ENCODE assay signal across 1 cellular context in genomic region chr6:167856999-167857660, GRCh38.
TF ChIP-seq lines count a peak whose summit lies in the region.

No MANE protein-coding gene starts in this region.

TF ChIP-seq in K562, 482 proteins besides CTCF, POLR2A, EP300 and RAD21 (continued from another document and continues in another):
- TF ChIP-seq RBM15 (IDR thresholded peaks at IDR 0.05; ENCODE audit: insufficient read depth, low read length) (no peak), MCM3 (IDR thresholded peaks at IDR 0.05) (no peak), ZNF76 (CRISPR knock-in tag; IDR thresholded peaks at IDR 0.05; ENCODE audit: borderline replicate concordance) (no peak), SIX5 (IDR thresholded peaks at IDR 0.05; ENCODE audit: borderline replicate concordance in 1 of 2, insufficient read depth in 1 of 2, low read depth in 1 of 2, low read length in 2 of 2) (no peak), STAT5A (IDR thresholded peaks at IDR 0.05; ENCODE audit: borderline replicate concordance, low read length) (peak; percentile 43; the same call in 1 of the 2 replicates), TCF7 (IDR thresholded peaks at IDR 0.05; ENCODE audit: borderline replicate concordance) (no peak), BRD9 (IDR thresholded peaks at IDR 0.05; ENCODE audit: low read depth, partially characterized antibody) (peak; percentile 97), RBM25 (IDR thresholded peaks at IDR 0.05; ENCODE audit: low read depth, low read length, severe bottlenecking) (no peak), ZNF561 (CRISPR knock-in tag; conservative IDR thresholded peaks at IDR 0.05) (no peak), ZNF583 (CRISPR knock-in tag; IDR thresholded peaks at IDR 0.05) (no peak), PKNOX1 (IDR thresholded peaks at IDR 0.05) (0 out of 2 replicates have a peak, but pooled peaks have one; percentile 32), IFI16 (CRISPR knock-in tag; IDR thresholded peaks at IDR 0.05) (no peak), TSC22D4 (tag; IDR thresholded peaks at IDR 0.05) (no peak), ILK (tag; IDR thresholded peaks at IDR 0.05; ENCODE audit: borderline replicate concordance, low read depth) (no peak), HDAC8 (tag; IDR thresholded peaks at IDR 0.05) (no peak), TAF1 (IDR thresholded peaks at IDR 0.05; ENCODE audit: control insufficient read depth, extremely low read depth, insufficient read depth, low read length, severe bottlenecking) (peak; percentile 60), ARID3A (IDR thresholded peaks at IDR 0.05; ENCODE audit: borderline replicate concordance, low read depth, low read length) (peak; percentile 99), DPF2 (IDR thresholded peaks at IDR 0.05) (peak; percentile 93), ATF1 (CRISPR knock-in tag; IDR thresholded peaks at IDR 0.05) (no peak), ATF1 (tag; IDR thresholded peaks at IDR 0.05) (peak; percentile 74; the same call in 1 of the 2 replicates), BHLHE40 (IDR thresholded peaks at IDR 0.05; ENCODE audit: low read length) (0 out of 2 replicates have a peak, but pooled peaks have one; percentile 16), EGR1 (conservative IDR thresholded peaks at IDR 0.05) (no peak), CHCHD3 (CRISPR knock-in tag; IDR thresholded peaks at IDR 0.05) (no peak), BMI1 (IDR thresholded peaks at IDR 0.05; ENCODE audit: low read length) (no peak), GTF2A2 (tag; IDR thresholded peaks at IDR 0.05) (no peak), C11orf30 (IDR thresholded peaks at IDR 0.05; ENCODE audit: low read depth) (peak; percentile 62), TEAD2 (tag; IDR thresholded peaks at IDR 0.05) (no peak), KAT8 (IDR thresholded peaks at IDR 0.05; ENCODE audit: low read depth) (no peak), RHOXF2B (CRISPR knock-in tag; conservative IDR thresholded peaks at IDR 0.05) (no peak), CSDE1 (IDR thresholded peaks at IDR 0.05) (no peak), HMG20A (CRISPR knock-in tag; conservative IDR thresholded peaks at IDR 0.05) (no peak), ZNF175 (CRISPR knock-in tag; IDR thresholded peaks at IDR 0.05; ENCODE audit: low read depth) (peak; percentile 41; the same call in 1 of the 2 replicates), PCBP2 (IDR thresholded peaks at IDR 0.05; ENCODE audit: low read depth, low read length, poor library complexity, severe bottlenecking) (no peak), SP1 (CRISPR knock-in tag; IDR thresholded peaks at IDR 0.05) (no peak), ZNF121 (CRISPR knock-in tag; conservative IDR thresholded peaks at IDR 0.05) (no peak), ARID1B (IDR thresholded peaks at IDR 0.05) (peak; percentile 86), NFE2L1 (tag; IDR thresholded peaks at IDR 0.05; ENCODE audit: borderline replicate concordance, low read depth) (no peak), ZNF668 (CRISPR knock-in tag; IDR thresholded peaks at IDR 0.05) (no peak), ZNF445 (CRISPR knock-in tag; IDR thresholded peaks at IDR 0.05; ENCODE audit: low read depth) (no peak), ADNP (tag; IDR thresholded peaks at IDR 0.05) (no peak), ZNF165 (CRISPR knock-in tag; IDR thresholded peaks at IDR 0.05; ENCODE audit: borderline replicate concordance) (no peak), SNAPC5 (CRISPR knock-in tag; IDR thresholded peaks at IDR 0.05) (no peak)
- TF ChIP-seq, protein P1, sequence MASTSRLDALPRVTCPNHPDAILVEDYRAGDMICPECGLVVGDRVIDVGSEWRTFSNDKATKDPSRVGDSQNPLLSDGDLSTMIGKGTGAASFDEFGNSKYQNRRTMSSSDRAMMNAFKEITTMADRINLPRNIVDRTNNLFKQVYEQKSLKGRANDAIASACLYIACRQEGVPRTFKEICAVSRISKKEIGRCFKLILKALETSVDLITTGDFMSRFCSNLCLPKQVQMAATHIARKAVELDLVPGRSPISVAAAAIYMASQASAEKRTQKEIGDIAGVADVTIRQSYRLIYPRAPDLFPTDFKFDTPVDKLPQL (IDR thresholded peaks at IDR 0.05; ENCODE audit: extremely low read depth, insufficient read length), result no peak
- TF ChIP-seq, protein P2, sequence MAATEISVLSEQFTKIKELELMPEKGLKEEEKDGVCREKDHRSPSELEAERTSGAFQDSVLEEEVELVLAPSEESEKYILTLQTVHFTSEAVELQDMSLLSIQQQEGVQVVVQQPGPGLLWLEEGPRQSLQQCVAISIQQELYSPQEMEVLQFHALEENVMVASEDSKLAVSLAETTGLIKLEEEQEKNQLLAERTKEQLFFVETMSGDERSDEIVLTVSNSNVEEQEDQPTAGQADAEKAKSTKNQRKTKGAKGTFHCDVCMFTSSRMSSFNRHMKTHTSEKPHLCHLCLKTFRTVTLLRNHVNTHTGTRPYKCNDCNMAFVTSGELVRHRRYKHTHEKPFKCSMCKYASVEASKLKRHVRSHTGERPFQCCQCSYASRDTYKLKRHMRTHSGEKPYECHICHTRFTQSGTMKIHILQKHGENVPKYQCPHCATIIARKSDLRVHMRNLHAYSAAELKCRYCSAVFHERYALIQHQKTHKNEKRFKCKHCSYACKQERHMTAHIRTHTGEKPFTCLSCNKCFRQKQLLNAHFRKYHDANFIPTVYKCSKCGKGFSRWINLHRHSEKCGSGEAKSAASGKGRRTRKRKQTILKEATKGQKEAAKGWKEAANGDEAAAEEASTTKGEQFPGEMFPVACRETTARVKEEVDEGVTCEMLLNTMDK (IDR thresholded peaks at IDR 0.05; ENCODE audit: borderline replicate concordance, insufficient read depth, low read depth, low read length, poor library complexity, severe bottlenecking), result no peak
- TF ChIP-seq, protein P3, sequence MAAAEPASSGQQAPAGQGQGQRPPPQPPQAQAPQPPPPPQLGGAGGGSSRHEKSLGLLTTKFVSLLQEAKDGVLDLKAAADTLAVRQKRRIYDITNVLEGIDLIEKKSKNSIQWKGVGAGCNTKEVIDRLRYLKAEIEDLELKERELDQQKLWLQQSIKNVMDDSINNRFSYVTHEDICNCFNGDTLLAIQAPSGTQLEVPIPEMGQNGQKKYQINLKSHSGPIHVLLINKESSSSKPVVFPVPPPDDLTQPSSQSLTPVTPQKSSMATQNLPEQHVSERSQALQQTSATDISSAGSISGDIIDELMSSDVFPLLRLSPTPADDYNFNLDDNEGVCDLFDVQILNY (CRISPR knock-in tag; IDR thresholded peaks at IDR 0.05), result no peak
- TF ChIP-seq, protein P4, sequence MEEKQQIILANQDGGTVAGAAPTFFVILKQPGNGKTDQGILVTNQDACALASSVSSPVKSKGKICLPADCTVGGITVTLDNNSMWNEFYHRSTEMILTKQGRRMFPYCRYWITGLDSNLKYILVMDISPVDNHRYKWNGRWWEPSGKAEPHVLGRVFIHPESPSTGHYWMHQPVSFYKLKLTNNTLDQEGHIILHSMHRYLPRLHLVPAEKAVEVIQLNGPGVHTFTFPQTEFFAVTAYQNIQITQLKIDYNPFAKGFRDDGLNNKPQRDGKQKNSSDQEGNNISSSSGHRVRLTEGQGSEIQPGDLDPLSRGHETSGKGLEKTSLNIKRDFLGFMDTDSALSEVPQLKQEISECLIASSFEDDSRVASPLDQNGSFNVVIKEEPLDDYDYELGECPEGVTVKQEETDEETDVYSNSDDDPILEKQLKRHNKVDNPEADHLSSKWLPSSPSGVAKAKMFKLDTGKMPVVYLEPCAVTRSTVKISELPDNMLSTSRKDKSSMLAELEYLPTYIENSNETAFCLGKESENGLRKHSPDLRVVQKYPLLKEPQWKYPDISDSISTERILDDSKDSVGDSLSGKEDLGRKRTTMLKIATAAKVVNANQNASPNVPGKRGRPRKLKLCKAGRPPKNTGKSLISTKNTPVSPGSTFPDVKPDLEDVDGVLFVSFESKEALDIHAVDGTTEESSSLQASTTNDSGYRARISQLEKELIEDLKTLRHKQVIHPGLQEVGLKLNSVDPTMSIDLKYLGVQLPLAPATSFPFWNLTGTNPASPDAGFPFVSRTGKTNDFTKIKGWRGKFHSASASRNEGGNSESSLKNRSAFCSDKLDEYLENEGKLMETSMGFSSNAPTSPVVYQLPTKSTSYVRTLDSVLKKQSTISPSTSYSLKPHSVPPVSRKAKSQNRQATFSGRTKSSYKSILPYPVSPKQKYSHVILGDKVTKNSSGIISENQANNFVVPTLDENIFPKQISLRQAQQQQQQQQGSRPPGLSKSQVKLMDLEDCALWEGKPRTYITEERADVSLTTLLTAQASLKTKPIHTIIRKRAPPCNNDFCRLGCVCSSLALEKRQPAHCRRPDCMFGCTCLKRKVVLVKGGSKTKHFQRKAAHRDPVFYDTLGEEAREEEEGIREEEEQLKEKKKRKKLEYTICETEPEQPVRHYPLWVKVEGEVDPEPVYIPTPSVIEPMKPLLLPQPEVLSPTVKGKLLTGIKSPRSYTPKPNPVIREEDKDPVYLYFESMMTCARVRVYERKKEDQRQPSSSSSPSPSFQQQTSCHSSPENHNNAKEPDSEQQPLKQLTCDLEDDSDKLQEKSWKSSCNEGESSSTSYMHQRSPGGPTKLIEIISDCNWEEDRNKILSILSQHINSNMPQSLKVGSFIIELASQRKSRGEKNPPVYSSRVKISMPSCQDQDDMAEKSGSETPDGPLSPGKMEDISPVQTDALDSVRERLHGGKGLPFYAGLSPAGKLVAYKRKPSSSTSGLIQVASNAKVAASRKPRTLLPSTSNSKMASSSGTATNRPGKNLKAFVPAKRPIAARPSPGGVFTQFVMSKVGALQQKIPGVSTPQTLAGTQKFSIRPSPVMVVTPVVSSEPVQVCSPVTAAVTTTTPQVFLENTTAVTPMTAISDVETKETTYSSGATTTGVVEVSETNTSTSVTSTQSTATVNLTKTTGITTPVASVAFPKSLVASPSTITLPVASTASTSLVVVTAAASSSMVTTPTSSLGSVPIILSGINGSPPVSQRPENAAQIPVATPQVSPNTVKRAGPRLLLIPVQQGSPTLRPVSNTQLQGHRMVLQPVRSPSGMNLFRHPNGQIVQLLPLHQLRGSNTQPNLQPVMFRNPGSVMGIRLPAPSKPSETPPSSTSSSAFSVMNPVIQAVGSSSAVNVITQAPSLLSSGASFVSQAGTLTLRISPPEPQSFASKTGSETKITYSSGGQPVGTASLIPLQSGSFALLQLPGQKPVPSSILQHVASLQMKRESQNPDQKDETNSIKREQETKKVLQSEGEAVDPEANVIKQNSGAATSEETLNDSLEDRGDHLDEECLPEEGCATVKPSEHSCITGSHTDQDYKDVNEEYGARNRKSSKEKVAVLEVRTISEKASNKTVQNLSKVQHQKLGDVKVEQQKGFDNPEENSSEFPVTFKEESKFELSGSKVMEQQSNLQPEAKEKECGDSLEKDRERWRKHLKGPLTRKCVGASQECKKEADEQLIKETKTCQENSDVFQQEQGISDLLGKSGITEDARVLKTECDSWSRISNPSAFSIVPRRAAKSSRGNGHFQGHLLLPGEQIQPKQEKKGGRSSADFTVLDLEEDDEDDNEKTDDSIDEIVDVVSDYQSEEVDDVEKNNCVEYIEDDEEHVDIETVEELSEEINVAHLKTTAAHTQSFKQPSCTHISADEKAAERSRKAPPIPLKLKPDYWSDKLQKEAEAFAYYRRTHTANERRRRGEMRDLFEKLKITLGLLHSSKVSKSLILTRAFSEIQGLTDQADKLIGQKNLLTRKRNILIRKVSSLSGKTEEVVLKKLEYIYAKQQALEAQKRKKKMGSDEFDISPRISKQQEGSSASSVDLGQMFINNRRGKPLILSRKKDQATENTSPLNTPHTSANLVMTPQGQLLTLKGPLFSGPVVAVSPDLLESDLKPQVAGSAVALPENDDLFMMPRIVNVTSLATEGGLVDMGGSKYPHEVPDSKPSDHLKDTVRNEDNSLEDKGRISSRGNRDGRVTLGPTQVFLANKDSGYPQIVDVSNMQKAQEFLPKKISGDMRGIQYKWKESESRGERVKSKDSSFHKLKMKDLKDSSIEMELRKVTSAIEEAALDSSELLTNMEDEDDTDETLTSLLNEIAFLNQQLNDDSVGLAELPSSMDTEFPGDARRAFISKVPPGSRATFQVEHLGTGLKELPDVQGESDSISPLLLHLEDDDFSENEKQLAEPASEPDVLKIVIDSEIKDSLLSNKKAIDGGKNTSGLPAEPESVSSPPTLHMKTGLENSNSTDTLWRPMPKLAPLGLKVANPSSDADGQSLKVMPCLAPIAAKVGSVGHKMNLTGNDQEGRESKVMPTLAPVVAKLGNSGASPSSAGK (IDR thresholded peaks at IDR 0.05), result no peak; the same call in 1 of the 2 replicates
- TF ChIP-seq, protein P5, sequence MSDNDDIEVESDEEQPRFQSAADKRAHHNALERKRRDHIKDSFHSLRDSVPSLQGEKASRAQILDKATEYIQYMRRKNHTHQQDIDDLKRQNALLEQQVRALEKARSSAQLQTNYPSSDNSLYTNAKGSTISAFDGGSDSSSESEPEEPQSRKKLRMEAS (CRISPR knock-in tag; IDR thresholded peaks at IDR 0.05), result no peak
- TF ChIP-seq, protein P6, sequence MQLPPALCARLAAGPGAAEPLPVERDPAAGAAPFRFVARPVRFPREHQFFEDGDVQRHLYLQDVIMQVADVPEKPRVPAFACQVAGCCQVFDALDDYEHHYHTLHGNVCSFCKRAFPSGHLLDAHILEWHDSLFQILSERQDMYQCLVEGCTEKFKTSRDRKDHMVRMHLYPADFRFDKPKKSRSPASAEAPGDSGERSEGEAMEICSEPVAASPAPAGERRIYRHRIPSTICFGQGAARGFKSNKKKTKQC (CRISPR knock-in tag; IDR thresholded peaks at IDR 0.05), result no peak
